ENCODE assay signal across 12 cellular contexts in the genomic region with DNA sequence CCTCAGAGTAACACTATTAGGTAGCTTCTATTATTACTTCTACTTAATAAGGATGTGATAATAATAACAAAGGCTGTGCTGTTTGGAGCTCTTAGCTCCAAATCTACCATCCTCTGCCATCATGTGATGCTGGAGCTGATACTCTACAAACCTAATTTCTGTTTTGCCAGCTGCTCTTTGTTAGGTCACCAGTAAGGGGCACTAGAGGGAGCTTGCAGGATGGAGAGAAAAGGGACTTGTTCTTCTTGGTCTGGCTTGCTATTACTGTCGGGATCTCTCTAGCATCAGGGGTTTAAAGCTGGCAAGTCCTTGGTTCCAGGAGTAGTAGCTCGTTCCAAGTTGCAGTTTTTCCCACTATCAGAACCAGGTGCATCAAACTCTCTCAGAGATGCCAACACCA.
A peak's percentile ranks its signal among the peaks of the same experiment; 100 is the strongest.
DNase-seq lines count a peak whose midpoint lies in the region; ATAC-seq and TF ChIP-seq lines count a peak whose summit lies in the region.
"Had no signal": no experiment of that assay in that cellular context is flagged by ENCODE, and none has a peak within 500 bp of the region (broad histone marks: within the 10 kb centered on the region; RNA-seq: fewer than 3 reads in every experiment).

No MANE protein-coding gene starts in this region.

- H3K27me3 ChIP-seq in DOHH2 (ENCODE audit: control insufficient read depth, low read length) (peaks cover 7% of the 10 kb centered on the region; the same call in 1 of the 2 replicates), Karpas-422 (ENCODE audit: low read length) (no peaks in the 10 kb centered on the region), mesendoderm (ENCODE audit: insufficient read depth, low read length, poor library complexity) (no peaks in the 10 kb centered on the region)
- H3K27me3 ChIP-seq: right lobe of liver had no signal

- no peak overlapping the region for H2BK5ac ChIP-seq in mesendoderm (ENCODE audit: low read length)

- no peak overlapping the region for H3K4me2 ChIP-seq in DOHH2 (ENCODE audit: low read length)
- H3K4me2 ChIP-seq in Karpas-422 (ENCODE audit: low read depth, low read length, poor library complexity, severe bottlenecking) = no peak overlapping the region
- H3K4me2 ChIP-seq in mesendoderm (ENCODE audit: low read length) = no peak overlapping the region
- H3K4me2 ChIP-seq: KMS-11 had no signal

- no peak overlapping the region for H3K4ac ChIP-seq in mesendoderm (ENCODE audit: low read depth, low read length)

- H3K79me2 ChIP-seq in DOHH2 (ENCODE audit: control insufficient read depth, low read length) (no peaks in the 10 kb centered on the region), Karpas-422 (ENCODE audit: low read length) (no peaks in the 10 kb centered on the region), mesendoderm (ENCODE audit: control insufficient read depth, insufficient read depth, low read length) (no peaks in the 10 kb centered on the region)

- no peaks in the 10 kb centered on the region for H3F3A ChIP-seq in DOHH2 (ENCODE audit: control insufficient read depth, insufficient read depth)

- no peak overlapping the region for H3K27ac ChIP-seq in DOHH2 (ENCODE audit: low read depth, low read length)
- no peak overlapping the region for H3K27ac ChIP-seq in Karpas-422 (ENCODE audit: low read length)
- no peak overlapping the region for H3K27ac ChIP-seq in mesendoderm (ENCODE audit: low read depth, low read length)
- H3K27ac ChIP-seq: KMS-11, right lobe of liver had no signal

- H3K79me1 ChIP-seq in mesendoderm (ENCODE audit: low read length) = no peaks in the 10 kb centered on the region

- no peak overlapping the region for H2AFZ ChIP-seq in Karpas-422 (ENCODE audit: low read length)

- no peak overlapping the region for H2BK120ac ChIP-seq in mesendoderm (ENCODE audit: low read depth, low read length)

- peak; percentile 73 for DNase-seq in Karpas-422
- DNase-seq in dermis blood vessel endothelial cell = peak; percentile 36
- peak; percentile 74 for DNase-seq in mesendoderm
- no peak for DNase-seq in GOT3 (lab: John Stamatoyannopoulos, UW)
- DNase-seq: mucosa of descending colon, right lobe of liver, T1000 had no signal

- no peak overlapping the region for H3K23ac ChIP-seq in mesendoderm (ENCODE audit: low read length)

- no peak overlapping the region for H3K56ac ChIP-seq in mesendoderm (ENCODE audit: low read length)

- no peak overlapping the region for H3K9ac ChIP-seq in Karpas-422 (ENCODE audit: low read length)
- H3K9ac ChIP-seq in mesendoderm (ENCODE audit: low read length) = no peak overlapping the region
- H3K9ac ChIP-seq: KMS-11 had no signal

- no peaks in the 10 kb centered on the region for H3K4me1 ChIP-seq in DOHH2 (ENCODE audit: control insufficient read depth, low read length)
- H3K4me1 ChIP-seq in Karpas-422 (ENCODE audit: low read length) = no peaks in the 10 kb centered on the region; the same call in 1 of the 2 replicates
- H3K4me1 ChIP-seq in mesendoderm (ENCODE audit: control insufficient read depth, low read depth, low read length) = peaks cover 2% of the 10 kb centered on the region

- ATAC-seq in esophagus mucosa (no peak), HG03095 (IDR thresholded peaks at IDR 0.05; ENCODE audit: unreplicated experiment) (no peak), GM18502 (IDR thresholded peaks at IDR 0.05; ENCODE audit: poor library complexity, unreplicated experiment) (no peak)
- ATAC-seq: mucosa of descending colon had no signal

- no peak overlapping the region for H2BK15ac ChIP-seq in mesendoderm (replicated peaks; ENCODE audit: low read depth)

- H4K5ac ChIP-seq in mesendoderm (ENCODE audit: low read length) = no peak overlapping the region

- no peak overlapping the region for H4K8ac ChIP-seq in mesendoderm (ENCODE audit: low read depth, low read length)

- H3K9me2 ChIP-seq in DOHH2 (replicated peaks; ENCODE audit: control insufficient read depth, low read length) = no peaks in the 10 kb centered on the region
- 0 out of 2 replicates have a peak, but pooled peaks cover 2% of the 10 kb centered on the region for H3K9me2 ChIP-seq in Karpas-422 (replicated peaks; ENCODE audit: insufficient read depth, low read length)

- H4K20me1 ChIP-seq in DOHH2 (ENCODE audit: control insufficient read depth, insufficient read depth, low read depth, low read length) (no peaks in the 10 kb centered on the region), Karpas-422 (ENCODE audit: insufficient read depth, low read depth, low read length) (no peaks in the 10 kb centered on the region)

- no peak overlapping the region for H2AK5ac ChIP-seq in mesendoderm (ENCODE audit: low read length)

- H3K4me3 ChIP-seq in DOHH2 (ENCODE audit: low read length) (no peak overlapping the region), Karpas-422 (ENCODE audit: low read length) (no peak overlapping the region), mesendoderm (ENCODE audit: low read length) (no peak overlapping the region)
- H3K4me3 ChIP-seq: mucosa of descending colon, right lobe of liver had no signal

- WGBS in mesendoderm (ENCODE audit: extremely low coverage, insufficient coverage, low lambda C conversion rate) = no CpG with 5 or more reads among the region's 2 CpGs

- H3K36me3 ChIP-seq in DOHH2 (ENCODE audit: control insufficient read depth, low read length) = no peaks in the 10 kb centered on the region
- H3K36me3 ChIP-seq in Karpas-422 (ENCODE audit: insufficient read depth, low read length) = no peaks in the 10 kb centered on the region
- no peaks in the 10 kb centered on the region for H3K36me3 ChIP-seq in mesendoderm (ENCODE audit: control insufficient read depth, insufficient read depth, low read length)
- H3K36me3 ChIP-seq: right lobe of liver had no signal

- TF ChIP-seq CTCF in DOHH2 (IDR thresholded peaks at IDR 0.05; ENCODE audit: low read depth, low read length, poor library complexity, severe bottlenecking) = peak; percentile 27

- H3K18ac ChIP-seq in mesendoderm (ENCODE audit: low read length) = no peak overlapping the region

- no peaks in the 10 kb centered on the region for H3K9me3 ChIP-seq in DOHH2 (ENCODE audit: control insufficient read depth, insufficient read depth, low read length)
- H3K9me3 ChIP-seq in Karpas-422 (ENCODE audit: low read length) = no peaks in the 10 kb centered on the region
- H3K9me3 ChIP-seq: mucosa of descending colon, right lobe of liver had no signal
